Comparison of ENCODE assay signal across 8 cellular contexts in genomic region chr7:30594055-30594539, GRCh38. TPM values are rescaled to one million over a fixed set of nuclear protein-coding genes. Genes with fewer than 3 reads are reported as not detected.
A peak's percentile ranks its signal among the peaks of the same experiment; 100 is the strongest.
DNase-seq lines count a peak whose midpoint lies in the region; ATAC-seq and TF ChIP-seq lines count a peak whose summit lies in the region.

No MANE protein-coding gene starts in this region.

- H3K9me3 ChIP-seq in endocrine pancreas (ENCODE audit: control insufficient read depth, low read length) (no peaks in the 10 kb centered on the region), muscle layer of colon (ENCODE audit: low read length) (no peaks in the 10 kb centered on the region), thoracic aorta (no peaks in the 10 kb centered on the region)

- H3K9ac ChIP-seq in endocrine pancreas (ENCODE audit: control insufficient read depth, insufficient read depth, low read length) (peak overlapping the region; percentile 97), muscle layer of colon (ENCODE audit: low read length) (peak overlapping the region; percentile 97)

- H3K36me3 ChIP-seq in endocrine pancreas (ENCODE audit: control insufficient read depth, insufficient read depth, low read length) (no peaks in the 10 kb centered on the region), muscle layer of colon (ENCODE audit: insufficient read depth, low read length) (peaks cover 5% of the 10 kb centered on the region), thoracic aorta (no peaks in the 10 kb centered on the region)

- H3K4me3 ChIP-seq in HFF-Myc (replicated peaks; ENCODE audit: low read depth, low read length) (peak overlapping the region; percentile 73), endocrine pancreas (ENCODE audit: control insufficient read depth, insufficient read depth, low read length) (peak overlapping the region; percentile 80), muscle layer of colon (ENCODE audit: low read depth in 1 of 2, low read length in 2 of 2) (peak overlapping the region; percentile 92 to 97), thoracic aorta (peak overlapping the region; percentile 97)

- no peak for TF ChIP-seq CTCF in HFF-Myc (IDR thresholded peaks at IDR 0.05; ENCODE audit: low read depth, low read length, missing control alignments)
- TF ChIP-seq CTCF in thoracic aorta (IDR thresholded peaks at IDR 0.05): no peak

- peaks cover 8% of the 10 kb centered on the region for H3K4me1 ChIP-seq in endocrine pancreas (ENCODE audit: control insufficient read depth, insufficient read depth, low read length)
- peaks cover 11% of the 10 kb centered on the region for H3K4me1 ChIP-seq in muscle layer of colon (ENCODE audit: insufficient read depth, low read length)
- H3K4me1 ChIP-seq in thoracic aorta (ENCODE audit: control insufficient read depth in 1 of 2, low read depth in 2 of 2): peaks cover 8 to 31% of the 10 kb centered on the region in 2 donors

- ATAC-seq in activated CD4-positive, CD25-positive, alpha-beta regulatory T cell treated with anti-CD3 and anti-CD28 coated beads, Interleukin-2, amount 50 U/mL, for 24 hours: peak; percentile 9 to 22
- ATAC-seq in thoracic aorta (ENCODE audit: insufficient number of reproducible peaks, low FRiP score, low read depth): peak; percentile 5

- H3K27me3 ChIP-seq in endocrine pancreas (ENCODE audit: control insufficient read depth, insufficient read depth, low read length) (no peaks in the 10 kb centered on the region), muscle layer of colon (ENCODE audit: control insufficient read depth in 1 of 2, insufficient read depth in 2 of 2, low read length in 2 of 2) (no peaks in the 10 kb centered on the region), thoracic aorta (replicated peaks; ENCODE audit: insufficient read depth) (no peaks in the 10 kb centered on the region)

- H3K27ac ChIP-seq in muscle layer of colon (ENCODE audit: low read depth, low read length) (peak overlapping the region; percentile 97), thoracic aorta (peak overlapping the region; percentile 93 to 95)

- DNase-seq in NCI-H748 (lab: John Stamatoyannopoulos, UW; ENCODE audit: unreplicated experiment) (peak; percentile 68), NCI-H748 treated with DMSO at 0.1 percent for 48 hours (lab: John Stamatoyannopoulos, UW) (no peak), HFF-Myc (ENCODE audit: extremely low read depth, low read depth) (no peak), M059J (ENCODE audit: low read depth) (peak; percentile 50), thoracic aorta (ENCODE audit: low spot score) (no peak)

RNA-seq across cellular contexts. Expression of gene GARS1, which starts 0.6 kb away (rescaled TPM):
- total RNA-seq in M059J (2014; rRNA removed; shearing (Covaris generic)): 91.7 and 97.2 TPM in 2 replicates
- 10 to 100 TPM; 76.5 to 81.6 TPM for total RNA-seq in thoracic aorta

Comparison
In these comparisons a context has a peak if more than half of its experiments do, and no peak if none do; other contexts are left out.
1. DNase-seq: peak in NCI-H748 (single experiment) and M059J (single experiment); none in NCI-H748 treated with DMSO at 0.1 percent for 48 hours (single experiment), HFF-Myc (single experiment) and thoracic aorta (single experiment).
2. Peak in every context shown above with its lines, with median percentiles within 50 percentile points of each other: H3K4me3 ChIP-seq.